In genomic region chr7:9391221-9391620, GRCh38 we compare ENCODE assay signal across 19 cellular contexts.
"Had no signal": no experiment of that assay in that cellular context is flagged by ENCODE, and none has a peak within 500 bp of the region (broad histone marks: within the 10 kb centered on the region; RNA-seq: fewer than 3 reads in every experiment).

No MANE protein-coding gene starts in this region.

- ATAC-seq: esophagus mucosa, gastroesophageal sphincter, left cardiac atrium, right cardiac atrium had no signal

- H3K27me3 ChIP-seq: gastroesophageal sphincter, hepatocyte had no signal

- DNase-seq: effector memory CD4-positive, alpha-beta T cell; foreskin fibroblast; glutamatergic neuron; kidney; left cardiac atrium; left ventricle myocardium inferior; mesendoderm; naive B cell; right cardiac atrium; stimulated activated CD4-positive, alpha-beta T cell treated with anti-CD3 and anti-CD28 coated beads, Interleukin-2, amount 100 ng/mL, for 48 hours; stimulated activated naive CD4-positive, alpha-beta T cell treated with Interleukin-2 at 50 U/mL for 16 hours had no signal

- H2AFZ ChIP-seq: hepatocyte had no signal

- H3K4me3 Mint-ChIP-seq: naive B cell, type B pancreatic cell had no signal

- H3K27ac ChIP-seq: gastroesophageal sphincter, hepatocyte, left ventricle myocardium inferior had no signal

- H3K4me1 Mint-ChIP-seq: naive B cell had no signal

- H3K36me3 Mint-ChIP-seq: naive B cell, type B pancreatic cell had no signal

- H3K36me3 ChIP-seq: gastroesophageal sphincter, left ventricle myocardium inferior had no signal

- H3K4me3 ChIP-seq: gastroesophageal sphincter, hepatocyte, left ventricle myocardium inferior, lung, smooth muscle cell had no signal

- H3K27ac Mint-ChIP-seq: naive B cell, type B pancreatic cell had no signal

- H3K4me2 ChIP-seq: hepatocyte, smooth muscle cell had no signal

- H3K27me3 Mint-ChIP-seq: naive B cell, type B pancreatic cell had no signal

- FAIRE-seq: endometrium, kidney, urothelium cell line had no signal

- H3K4me1 ChIP-seq: gastroesophageal sphincter, left ventricle myocardium inferior had no signal
